ENCODE assay signal across 8 cellular contexts in genomic region chr7:67377939-67378862, GRCh38.
A peak's percentile ranks its signal among the peaks of the same experiment; 100 is the strongest.
DNase-seq lines count a peak whose midpoint lies in the region; ATAC-seq, FAIRE-seq and TF ChIP-seq lines count a peak whose summit lies in the region.

No MANE protein-coding gene starts in this region.

- no peaks in the 10 kb centered on the region for H3K4me1 Mint-ChIP-seq in activated naive CD4-positive, alpha-beta T cell treated with anti-CD3 and anti-CD28 coated beads, Interleukin-2, amount 10 ng/mL, durations not matched to agents 7 days and 5 days

- FAIRE-seq in H54 (lab: Jason Lieb, UNC), result no peak

- no peaks in the 10 kb centered on the region for H3K36me3 ChIP-seq in MG63
- no peaks in the 10 kb centered on the region for H3K36me3 ChIP-seq in SJCRH30

- peaks cover 10% of the 10 kb centered on the region for H3K9me3 Mint-ChIP-seq in activated naive CD4-positive, alpha-beta T cell treated with anti-CD3 and anti-CD28 coated beads, Interleukin-2, amount 10 ng/mL, durations not matched to agents 7 days and 5 days

- peak; percentile 76 for ATAC-seq in Right ventricle myocardium inferior

- H3K4me3 ChIP-seq in MG63 (no peak overlapping the region), SJCRH30 (no peak overlapping the region)

- no peaks in the 10 kb centered on the region for H3K27me3 Mint-ChIP-seq in activated naive CD4-positive, alpha-beta T cell treated with anti-CD3 and anti-CD28 coated beads, Interleukin-2, amount 10 ng/mL, durations not matched to agents 7 days and 5 days

- no peak; the same call in 1 of the 2 replicates for TF ChIP-seq POLR2A in H54 (IDR thresholded peaks at IDR 0.05; ENCODE audit: low read depth, low read length)

- intact Hi-C loops in Right ventricle myocardium inferior (cut with DNase I), result loop anchor here (10.0 kb wide), 1 partner anchor 247 kb away; no protein-coding TSS in a partner anchor
- intact Hi-C loops in posterior vena cava (cut with DNase I), result no loop called here

- DNase-seq in GF-D8 (lab: John Stamatoyannopoulos, UW) (peak; percentile 29), H54 (ENCODE audit: insufficient read length, low spot score) (peak; percentile 84), MG63 (peak; percentile 49), SJCRH30 (peak; percentile 88 to 96), Right ventricle myocardium inferior (ENCODE audit: missing footprints) (peak; percentile 75), posterior vena cava (ENCODE audit: low spot score) (peak; percentile 86), OCI-M2 (lab: John Stamatoyannopoulos, UW; ENCODE audit: unreplicated experiment) (no peak)
- DNase-seq in activated naive CD4-positive, alpha-beta T cell treated with anti-CD3 and anti-CD28 coated beads, Interleukin-2, amount 10 ng/mL, durations not matched to agents 7 days and 5 days, result peak; percentile 67

- H3K27ac ChIP-seq in SJCRH30, result no peak overlapping the region

- H3K4me1 ChIP-seq in SJCRH30, result no peaks in the 10 kb centered on the region

- H3K9me3 ChIP-seq in MG63, result no peaks in the 10 kb centered on the region
- peaks cover 7% of the 10 kb centered on the region; the same call in 1 of the 2 replicates for H3K9me3 ChIP-seq in SJCRH30 (replicated peaks)

- H3K27me3 ChIP-seq in MG63 (no peaks in the 10 kb centered on the region), SJCRH30 (no peaks in the 10 kb centered on the region)

- H3K27ac Mint-ChIP-seq in activated naive CD4-positive, alpha-beta T cell treated with anti-CD3 and anti-CD28 coated beads, Interleukin-2, amount 10 ng/mL, durations not matched to agents 7 days and 5 days, result no peak overlapping the region

- no peak overlapping the region for H3K4me3 Mint-ChIP-seq in activated naive CD4-positive, alpha-beta T cell treated with anti-CD3 and anti-CD28 coated beads, Interleukin-2, amount 10 ng/mL, durations not matched to agents 7 days and 5 days

- H3K36me3 Mint-ChIP-seq in activated naive CD4-positive, alpha-beta T cell treated with anti-CD3 and anti-CD28 coated beads, Interleukin-2, amount 10 ng/mL, durations not matched to agents 7 days and 5 days, result no peaks in the 10 kb centered on the region

- CTCF ChIA-PET in activated naive CD4-positive, alpha-beta T cell treated with anti-CD3 and anti-CD28 coated beads, Interleukin-2, amount 10 ng/mL, durations not matched to agents 7 days and 5 days (lab: Charles Lee), result interaction anchor here (0.6 to 1.6 kb wide), 6 partner anchors 9 to 379 kb away, joined by 3 to 4 read pairs (median 3); no protein-coding TSS in a partner anchor
